Comparison of ENCODE assay signal across 17 cellular contexts in genomic region chr14:68932686-68933085, GRCh38. TPM values are rescaled to one million over a fixed set of nuclear protein-coding genes. Genes with fewer than 3 reads are reported as not detected.
DNase-seq lines count a peak whose midpoint lies in the region; ATAC-seq and TF ChIP-seq lines count a peak whose summit lies in the region.
"Had no signal": no experiment of that assay in that cellular context is flagged by ENCODE, and none has a peak within 500 bp of the region (broad histone marks: within the 10 kb centered on the region; RNA-seq: fewer than 3 reads in every experiment).

No MANE protein-coding gene starts in this region.

- peaks cover 4% of the 10 kb centered on the region for H3K27me3 Mint-ChIP-seq in HFFc6 (ENCODE audit: insufficient read depth)
- H3K27me3 Mint-ChIP-seq: stimulated activated naive CD8-positive, alpha-beta T cell treated with anti-CD3 and anti-CD28 coated beads, Interleukin-15, amount 100 ng/mL, for 72 hours had no signal

- peaks cover 85% of the 10 kb centered on the region for H3K4me1 Mint-ChIP-seq in HFFc6 (ENCODE audit: low read depth)

- no peaks in the 10 kb centered on the region for H3K9me3 Mint-ChIP-seq in HFFc6
- H3K9me3 Mint-ChIP-seq: activated T-helper 2 cell treated with anti-CD3 and anti-CD28 coated beads, Interferon-gamma antibody, Interleukin-2, Interleukin-4, amounts not matched to agents 10 μg/mL and 5 μg/mL and 100 μg/mL, durations not matched to agents 14 hours and 24 hours and 36 hours; stimulated activated naive CD8-positive, alpha-beta T cell treated with anti-CD3 and anti-CD28 coated beads, Interleukin-15, amount 100 ng/mL, for 72 hours had no signal

- H3K27ac Mint-ChIP-seq in HFFc6: peak overlapping the region; percentile 41
- H3K27ac Mint-ChIP-seq: activated T-helper 2 cell treated with anti-CD3 and anti-CD28 coated beads, Interferon-gamma antibody, Interleukin-2, Interleukin-4, amounts not matched to agents 10 μg/mL and 5 μg/mL and 100 μg/mL, durations not matched to agents 14 hours and 24 hours and 36 hours had no signal

- H3K36me3 ChIP-seq in ascending aorta: peaks cover 10 to 11% of the 10 kb centered on the region in 2 donors
- H3K36me3 ChIP-seq in left lung: no peaks in the 10 kb centered on the region
- H3K36me3 ChIP-seq in stomach smooth muscle (ENCODE audit: control insufficient read depth in 2 of 2, insufficient read depth in 2 of 2, low read length in 2 of 2): peaks cover 4 to 5% of the 10 kb centered on the region in 2 donors

- H3K4me3 ChIP-seq in ascending aorta: no peak overlapping the region
- no peak overlapping the region for H3K4me3 ChIP-seq in left lung
- H3K4me3 ChIP-seq in stomach smooth muscle (ENCODE audit: low read length in 2 of 2): no peak overlapping the region

- peaks cover 45% of the 10 kb centered on the region for H3K36me3 Mint-ChIP-seq in HFFc6 (ENCODE audit: low read depth)

- CTCF ChIA-PET in GM10248 (lab: Yijun Ruan, JAX): interaction anchor here (0.6 to 1.0 kb wide), 2 partner anchors 9 to 13 kb away, joined by 3 read pairs; no protein-coding TSS in a partner anchor

- ATAC-seq in left lung (peak; percentile 14), GM18505 (IDR thresholded peaks at IDR 0.05; ENCODE audit: unreplicated experiment) (no peak)
- ATAC-seq: sciatic nerve; stimulated activated naive CD8-positive, alpha-beta T cell treated with anti-CD3 and anti-CD28 coated beads, Interleukin-15, amount 100 ng/mL, for 72 hours had no signal

- DNase-seq in HFFc6 (no peak), ascending aorta (ENCODE audit: low spot score in 2 of 2) (no peak), left lung (no peak), GM10248 (ENCODE audit: extremely low spot score) (no peak), HK-2 (ENCODE audit: unreplicated experiment) (no peak)
- DNase-seq: central memory CD4-positive, alpha-beta T cell; effector CD4-positive, alpha-beta T cell; NCI-H1417; NCI-H69; nucleus accumbens; SIG-M5; stimulated activated CD4-positive, alpha-beta T cell treated with anti-CD3 and anti-CD28 coated beads, Interleukin-1b, Interleukin-23, amount 100 ng/mL, for 48 hours; stimulated activated naive CD8-positive, alpha-beta T cell treated with anti-CD3 and anti-CD28 coated beads, Interleukin-15, amount 100 ng/mL, for 72 hours had no signal

- peak overlapping the region in 1 of 2 donors; percentile 26 for H3K9ac ChIP-seq in stomach smooth muscle (ENCODE audit: low read length in 2 of 2)

- TF ChIP-seq CTCF in HFFc6 (IDR thresholded peaks at IDR 0.05) (no peak), ascending aorta (IDR thresholded peaks at IDR 0.05) (no peak), left lung (IDR thresholded peaks at IDR 0.05) (no peak), GM10248 (IDR thresholded peaks at IDR 0.05; ENCODE audit: control extremely low read depth, extremely low read depth, low read depth, missing control alignments) (no peak)

- no peak for TF ChIP-seq POLR2A in GM18505 (IDR thresholded peaks at IDR 0.05; ENCODE audit: borderline replicate concordance, extremely low read depth, insufficient read depth, insufficient read length)

- no peaks in the 10 kb centered on the region for H3K9me3 ChIP-seq in ascending aorta
- no peaks in the 10 kb centered on the region for H3K9me3 ChIP-seq in left lung
- no peaks in the 10 kb centered on the region for H3K9me3 ChIP-seq in stomach smooth muscle (ENCODE audit: control insufficient read depth in 2 of 2, low read length in 2 of 2)

- POLR2A ChIA-PET in GM10248 (lab: Yijun Ruan, JAX): no interaction called here

- peak overlapping the region; percentile 93 for H3K27ac ChIP-seq in ascending aorta
- H3K27ac ChIP-seq in left lung: peak overlapping the region in 1 of 2 donors; percentile 93
- H3K27ac ChIP-seq in stomach smooth muscle (ENCODE audit: low read length): peak overlapping the region; percentile 95

- intact Hi-C loops in ascending aorta (cut with DNase I) (no loop called here), left lung (cut with DNase I) (no loop called here)

- no peaks in the 10 kb centered on the region for H3K27me3 ChIP-seq in ascending aorta
- H3K27me3 ChIP-seq in left lung: no peaks in the 10 kb centered on the region
- no peaks in the 10 kb centered on the region for H3K27me3 ChIP-seq in stomach smooth muscle (ENCODE audit: control insufficient read depth in 1 of 2, insufficient read depth in 2 of 2, low read length in 2 of 2)

- peaks cover 39 to 85% of the 10 kb centered on the region in 2 donors for H3K4me1 ChIP-seq in ascending aorta
- H3K4me1 ChIP-seq in left lung: peaks cover 0 to 95% of the 10 kb centered on the region in 2 donors
- peaks cover 95% of the 10 kb centered on the region for H3K4me1 ChIP-seq in stomach smooth muscle (ENCODE audit: control insufficient read depth, insufficient read depth, low read length)

- H3K4me3 Mint-ChIP-seq in HFFc6: 0 out of 2 replicates have a peak overlapping the region, but pooled peaks have one; percentile 1
- H3K4me3 Mint-ChIP-seq: stimulated activated naive CD8-positive, alpha-beta T cell treated with anti-CD3 and anti-CD28 coated beads, Interleukin-15, amount 100 ng/mL, for 72 hours had no signal

RNA-seq across cellular contexts. Expression of gene ACTN1, which starts 46.4 kb away (rescaled TPM):
- total RNA-seq in HFFc6 (2021; fragmentation: NEBNext Ultra II Directional; extraction: Animal tissue kit (Norgen Biotek cat#: 25700)): 100 to 1,000 TPM; 749 to 847 (median 825) TPM
- total RNA-seq in ascending aorta (814 TPM), left lung (100 to 1,000 TPM; 164 to 225 TPM)
